Comparison of ENCODE assay signal across 23 cellular contexts in the genomic region with DNA sequence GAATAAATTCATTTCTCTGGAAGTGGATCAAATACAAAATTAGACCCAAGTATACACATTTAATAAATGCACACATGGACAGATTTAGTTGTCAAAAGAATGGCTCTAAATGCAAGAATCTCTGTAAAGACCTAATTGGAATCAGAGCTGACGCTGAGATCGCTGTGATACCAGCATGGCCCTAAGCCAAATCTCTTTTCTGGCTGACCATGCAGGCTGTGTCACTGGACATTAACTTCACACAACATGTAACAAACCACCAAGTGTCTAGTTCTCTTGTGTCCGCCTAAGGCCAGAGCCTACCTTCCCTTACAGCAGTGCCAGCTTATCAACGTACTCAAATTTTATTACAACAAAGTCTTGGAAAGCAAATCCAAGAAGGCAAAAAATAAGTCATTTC.
A peak's percentile ranks its signal among the peaks of the same experiment; 100 is the strongest.
DNase-seq lines count a peak whose midpoint lies in the region; ATAC-seq and TF ChIP-seq lines count a peak whose summit lies in the region.
"Had no signal": no experiment of that assay in that cellular context is flagged by ENCODE, and none has a peak within 500 bp of the region (broad histone marks: within the 10 kb centered on the region; RNA-seq: fewer than 3 reads in every experiment).

No MANE protein-coding gene starts in this region.

- no peak overlapping the region for H3K4me3 Mint-ChIP-seq in osteocyte (ENCODE audit: unreplicated experiment)
- H3K4me3 Mint-ChIP-seq: activated CD4-positive, alpha-beta T cell treated with anti-CD3 and anti-CD28 coated beads for 36 hours; CD4-positive, alpha-beta T cell; central memory CD8-positive, alpha-beta T cell; effector memory CD8-positive, alpha-beta T cell had no signal

- no peak for TF ChIP-seq EP300 in stomach (IDR thresholded peaks at IDR 0.05)

- H3K36me3 Mint-ChIP-seq in osteocyte (ENCODE audit: unreplicated experiment): no peaks in the 10 kb centered on the region

- ATAC-seq in GM18517 (IDR thresholded peaks at IDR 0.05; ENCODE audit: unreplicated experiment): no peak
- ATAC-seq: activated CD4-positive, alpha-beta T cell treated with anti-CD3 and anti-CD28 coated beads for 36 hours; effector memory CD8-positive, alpha-beta T cell had no signal

- POLR2A ChIA-PET in A673 (lab: Charles Lee; ENCODE audit: low non-redundant PET): no interaction called here

- H3K4me1 ChIP-seq in A673 (ENCODE audit: insufficient read depth, low read length, poor library complexity, severe bottlenecking): peaks cover 59% of the 10 kb centered on the region
- peaks cover 18% of the 10 kb centered on the region for H3K4me1 ChIP-seq in endocrine pancreas (ENCODE audit: control insufficient read depth, insufficient read depth, low read length)
- H3K4me1 ChIP-seq in stomach: peaks cover 22 to 86% (median 53%) of the 10 kb centered on the region in 4 donors

- H3K9me3 ChIP-seq in A673 (ENCODE audit: low read depth, low read length, poor library complexity, severe bottlenecking) (no peaks in the 10 kb centered on the region), endocrine pancreas (ENCODE audit: control insufficient read depth, low read length) (no peaks in the 10 kb centered on the region), stomach (no peaks in the 10 kb centered on the region)

- peak overlapping the region; percentile 19 for H3K27ac Mint-ChIP-seq in osteocyte (ENCODE audit: unreplicated experiment)
- H3K27ac Mint-ChIP-seq: activated CD4-positive, alpha-beta T cell treated with anti-CD3 and anti-CD28 coated beads for 36 hours; effector memory CD8-positive, alpha-beta T cell had no signal

- no peaks in the 10 kb centered on the region for H3K36me3 ChIP-seq in A673 (ENCODE audit: insufficient read depth, low read length, poor library complexity, severe bottlenecking)
- H3K36me3 ChIP-seq in endocrine pancreas (ENCODE audit: control insufficient read depth, insufficient read depth, low read length): no peaks in the 10 kb centered on the region
- no peaks in the 10 kb centered on the region for H3K36me3 ChIP-seq in stomach

- H3K27ac ChIP-seq in A673 (ENCODE audit: low read depth, low read length, poor library complexity, severe bottlenecking) (peak overlapping the region; percentile 40), stomach (no peak overlapping the region)
- H3K27ac ChIP-seq: hepatocyte, RWPE1 had no signal

- CTCF ChIA-PET in A673 (lab: Charles Lee): no interaction called here

- H3K27me3 ChIP-seq in A673 (replicated peaks; ENCODE audit: insufficient read depth, low read depth, low read length, poor library complexity): no peaks in the 10 kb centered on the region
- H3K27me3 ChIP-seq in endocrine pancreas (ENCODE audit: control insufficient read depth, insufficient read depth, low read length): no peaks in the 10 kb centered on the region
- no peaks in the 10 kb centered on the region for H3K27me3 ChIP-seq in stomach
- H3K27me3 ChIP-seq: hepatocyte had no signal

- no peaks in the 10 kb centered on the region for H3K9me3 Mint-ChIP-seq in osteocyte (ENCODE audit: unreplicated experiment)
- H3K9me3 Mint-ChIP-seq: CD4-positive, alpha-beta T cell; central memory CD8-positive, alpha-beta T cell; effector memory CD8-positive, alpha-beta T cell had no signal

- DNase-seq in A673 (ENCODE audit: low spot score): no peak
- DNase-seq in osteocyte (ENCODE audit: extremely low spot score, unreplicated experiment): no peak
- DNase-seq in T-helper 1 cell: no peak
- DNase-seq in stomach: no peak
- DNase-seq in NCI-H774 (lab: John Stamatoyannopoulos, UW): no peak
- DNase-seq: activated CD4-positive, alpha-beta T cell treated with anti-CD3 and anti-CD28 coated beads for 36 hours; activated effector memory CD4-positive, alpha-beta T cell treated with anti-CD3 and anti-CD28 coated beads, Interleukin-2, amount 50 U/mL, for 16 hours; CD4-positive, alpha-beta T cell; DMS79; effector memory CD8-positive, alpha-beta T cell; KG1; mesendoderm; NCI-H187 treated with DMSO at 0.1 percent for 48 hours; NCI-H446; NK-92 treated with Interleukin-12 subunit alpha and Interleukin-12 subunit beta, amount 100 ng/mL, for 24 hours; stimulated activated CD4-positive, alpha-beta T cell treated with anti-CD3 and anti-CD28 coated beads, Interleukin-15, amount 100 ng/mL, for 24 hours had no signal

- no peaks in the 10 kb centered on the region for H3K27me3 Mint-ChIP-seq in osteocyte (ENCODE audit: unreplicated experiment)
- H3K27me3 Mint-ChIP-seq: activated CD4-positive, alpha-beta T cell treated with anti-CD3 and anti-CD28 coated beads for 36 hours; CD4-positive, alpha-beta T cell; central memory CD8-positive, alpha-beta T cell; effector memory CD8-positive, alpha-beta T cell; progenitor cell of endocrine pancreas had no signal

- intact Hi-C loops in A673 (cut with micrococcal nuclease; ENCODE audit: unreplicated experiment): no loop called here
- intact Hi-C loops in stomach (cut with DNase I; ENCODE audit: low total_unique reads): no loop called here

- no peak overlapping the region for H3K9ac ChIP-seq in endocrine pancreas (ENCODE audit: control insufficient read depth, insufficient read depth, low read length)

- no peak for TF ChIP-seq POLR2A in stomach (IDR thresholded peaks at IDR 0.05)

- H3K4me1 Mint-ChIP-seq in osteocyte (ENCODE audit: unreplicated experiment): peaks cover 65% of the 10 kb centered on the region

- no peak overlapping the region for H3K4me3 ChIP-seq in A673 (ENCODE audit: low read depth, low read length, poor library complexity, severe bottlenecking)
- H3K4me3 ChIP-seq in endocrine pancreas (ENCODE audit: control insufficient read depth, insufficient read depth, low read length): peak overlapping the region; percentile 39
- H3K4me3 ChIP-seq in stomach: no peak overlapping the region
- H3K4me3 ChIP-seq: hepatocyte had no signal

- no TSS peak for BruUV-seq in A673 (replicated peaks; lab: Mats Ljungman, UMichigan)

- 40 to 59% (median 52%) methylated on average over 4 of the region's 4 CpGs for WGBS in stomach, 5 donors

- TF ChIP-seq CTCF in A673 (conservative IDR thresholded peaks at IDR 0.05; ENCODE audit: low read depth, low read length) (no peak), osteocyte (IDR thresholded peaks at IDR 0.05) (no peak), stomach (IDR thresholded peaks at IDR 0.05) (no peak)

TF ChIP-seq in PFSK-1, 5 proteins besides CTCF, POLR2A, EP300 and RAD21:
- TF ChIP-seq FOXP2 (optimal IDR thresholded peaks at IDR 0.05; ENCODE audit: borderline replicate concordance, extremely low read depth, extremely low read length, insufficient read depth): no peak
- 0 out of 2 replicates have a peak, but pooled peaks have one; percentile 50 for TF ChIP-seq SIN3A (IDR thresholded peaks at IDR 0.05; ENCODE audit: borderline replicate concordance, insufficient read depth, low read length)
- no peak for TF ChIP-seq TAF1 (IDR thresholded peaks at IDR 0.05; ENCODE audit: borderline replicate concordance, insufficient read depth, low read length)
